ENCODE assay signal across 9 cellular contexts in genomic region chr9:41074356-41074942, GRCh38. TPM values are rescaled to one million over a fixed set of nuclear protein-coding genes. Genes with fewer than 3 reads are reported as not detected.
DNase-seq lines count a peak whose midpoint lies in the region; ATAC-seq, FAIRE-seq and TF ChIP-seq lines count a peak whose summit lies in the region.
"Not testable (repeated sequence)": the region's sequence is repeated elsewhere in the genome, so short reads cannot be mapped to it uniquely, and the experiment has no call there.
"Had no signal": no experiment of that assay in that cellular context is flagged by ENCODE, and none has a peak within 500 bp of the region (broad histone marks: within the 10 kb centered on the region; RNA-seq: fewer than 3 reads in every experiment).

No MANE protein-coding gene starts in this region.

- not testable (repeated sequence) for H3K9me3 ChIP-seq in Panc1 (ENCODE audit: control insufficient read depth, insufficient read depth, low read depth, low read length); lung (ENCODE audit: control insufficient read depth in 2 of 2, insufficient read depth in 1 of 2, low read length in 1 of 2); small intestine (ENCODE audit: control insufficient read depth, low read depth)

- peak overlapping the region; percentile 51 to 52 for H3K4me3 ChIP-seq in Panc1 (ENCODE audit: low read depth in 2 of 2, low read length in 2 of 2)
- peak overlapping the region; percentile 20 for H3K4me3 ChIP-seq in lung
- peak overlapping the region; percentile 8 to 30 for H3K4me3 ChIP-seq in small intestine (ENCODE audit: low read depth in 1 of 2, low read length in 2 of 2)

- POLR2A ChIA-PET in Panc1 (lab: Charles Lee): not testable (repeated sequence)

- not testable (repeated sequence) for H3K27me3 ChIP-seq in Panc1 (ENCODE audit: control insufficient read depth, insufficient read depth, low read length); lung (ENCODE audit: control insufficient read depth, insufficient read depth); small intestine (ENCODE audit: control insufficient read depth in 2 of 2, insufficient read depth in 2 of 2, low read length in 2 of 2)

- H3K27ac ChIP-seq in Panc1 (ENCODE audit: low read length); small intestine (ENCODE audit: low read depth in 1 of 2, low read length in 1 of 2): not testable (repeated sequence)
- peak overlapping the region in 1 of 2 donors; percentile 56 for H3K27ac ChIP-seq in lung (ENCODE audit: low read depth in 1 of 2, low read length in 1 of 2)

- not testable (repeated sequence) for BruUV-seq in Panc1 (replicated peaks; lab: Mats Ljungman, UMichigan)

- peaks cover 0 to 13% of the 10 kb centered on the region in 2 donors for H3K36me3 Mint-ChIP-seq in activated naive CD4-positive, alpha-beta T cell treated with anti-CD3 and anti-CD28 coated beads, Interleukin-2, amount 50 U/mL, for 72 hours

- not testable (repeated sequence) for FAIRE-seq in small intestine (lab: Jason Lieb, UNC)

- intact Hi-C loops in Panc1 (cut with micrococcal nuclease; ENCODE audit: unreplicated experiment): not testable (repeated sequence)

- not testable (repeated sequence) for TF ChIP-seq CTCF in Panc1 (IDR thresholded peaks at IDR 0.05); lung (IDR thresholded peaks at IDR 0.05; ENCODE audit: control extremely low read depth, extremely low read depth)

- not testable (repeated sequence) for H3K36me3 ChIP-seq in Panc1 (ENCODE audit: control insufficient read depth, insufficient read depth, low read length); lung (ENCODE audit: control insufficient read depth in 2 of 2, insufficient read depth in 2 of 2, low read length in 2 of 2); small intestine (ENCODE audit: control insufficient read depth in 2 of 2, insufficient read depth in 2 of 2, low read length in 2 of 2)

- CTCF ChIA-PET in Panc1 (lab: Charles Lee): not testable (repeated sequence)

- ATAC-seq in HG02885 (IDR thresholded peaks at IDR 0.05; ENCODE audit: poor library complexity, unreplicated experiment) (peak; percentile 67), Panc1 (peak; percentile 92), lung (ENCODE audit: insufficient read depth, low FRiP score) (peak; percentile 80)
- ATAC-seq in activated naive CD4-positive, alpha-beta T cell treated with anti-CD3 and anti-CD28 coated beads, Interleukin-2, amount 50 U/mL, for 72 hours: peak; percentile 29 to 79

- H3K27ac Mint-ChIP-seq in activated naive CD4-positive, alpha-beta T cell treated with anti-CD3 and anti-CD28 coated beads, Interleukin-2, amount 50 U/mL, for 72 hours: not testable (repeated sequence)

- not testable (repeated sequence) for H3K4me1 ChIP-seq in Panc1 (ENCODE audit: control insufficient read depth, insufficient read depth, low read length); lung (ENCODE audit: control insufficient read depth in 2 of 2, insufficient read depth in 2 of 2, low read length in 2 of 2); small intestine (ENCODE audit: control insufficient read depth in 2 of 2, insufficient read depth in 1 of 2, low read depth in 1 of 2, low read length in 1 of 2)

- in situ Hi-C loops in Panc1 (cut with HindIII; ENCODE audit: low pct_unique_long_range_greater_than_20kb, low sequenced_read_pairs): not testable (repeated sequence)

- 5 to 10% methylated on average over 58 to 63 of the region's 63 CpGs for WGBS in lung, 2 donors
- WGBS in small intestine, 3 donors: 3 to 8% (median 8%) methylated on average over 55 to 63 of the region's 63 CpGs

- peak; percentile 55 for DNase-seq in AG20443 (ENCODE audit: low spot score)
- DNase-seq in GM19238 (ENCODE audit: insufficient read length, low spot score): peak; percentile 2
- DNase-seq in Panc1 (ENCODE audit: low read depth, low spot score): not testable (repeated sequence)
- DNase-seq in activated naive CD4-positive, alpha-beta T cell treated with anti-CD3 and anti-CD28 coated beads, Interleukin-2, amount 50 U/mL, for 72 hours (ENCODE audit: low spot score in 2 of 2): peak in 1 of 2 donors; percentile 34
- DNase-seq in fibroblast of peridontal ligament (ENCODE audit: extremely low read depth): peak; percentile 18
- DNase-seq in lung (ENCODE audit: low spot score): peak; percentile 54
- peak; percentile 32 for DNase-seq in small intestine

- not testable (repeated sequence) for H3K9me3 Mint-ChIP-seq in activated naive CD4-positive, alpha-beta T cell treated with anti-CD3 and anti-CD28 coated beads, Interleukin-2, amount 50 U/mL, for 72 hours

RNA-seq across cellular contexts. Expression of gene FOXD4L6, which starts 54.0 kb away (rescaled TPM):
- total RNA-seq in Panc1 (2021; ENCODE audit: unreplicated experiment): not detected
- polyA plus RNA-seq in Panc1 (2012; ENCODE audit: insufficient read length): not detected
- not detected for total RNA-seq in activated naive CD4-positive, alpha-beta T cell treated with anti-CD3 and anti-CD28 coated beads, Interleukin-2, amount 50 U/mL, for 72 hours
- total RNA-seq in lung: under 1 TPM; 0.20 to 0.31 TPM
- polyA plus RNA-seq in lung: under 1 TPM in 1 of 2 donors, not detected in 1; 0.05 TPM
- polyA plus RNA-seq in small intestine: under 1 TPM in 1 of 3 donors, not detected in 2; 0.03 TPM
- total RNA-seq: T-helper 1 cell treated with Interleukin-12 subunit alpha and Interleukin-12 subunit beta and Interleukin-4 antibody, amounts not matched to agents 30 ng/mL and 1 ng/mL, for 36 hours had no signal
